Comparison of ENCODE assay signal across 19 cellular contexts in genomic region chr3:123153124-123153523, GRCh38. TPM values are rescaled to one million over a fixed set of nuclear protein-coding genes. Genes with fewer than 3 reads are reported as not detected.
DNase-seq lines count a peak whose midpoint lies in the region; ATAC-seq, FAIRE-seq and TF ChIP-seq lines count a peak whose summit lies in the region.
"Had no signal": no experiment of that assay in that cellular context is flagged by ENCODE, and none has a peak within 500 bp of the region (broad histone marks: within the 10 kb centered on the region; RNA-seq: fewer than 3 reads in every experiment).

No MANE protein-coding gene starts in this region.

- H3K36me3 ChIP-seq in H7 (replicated peaks; ENCODE audit: control insufficient read depth, insufficient read depth, low read length) (peaks cover 18% of the 10 kb centered on the region), small intestine (ENCODE audit: control insufficient read depth in 2 of 2, insufficient read depth in 2 of 2, low read length in 2 of 2) (peaks cover 3 to 11% of the 10 kb centered on the region in 2 donors), mucosa of descending colon (ENCODE audit: low read depth) (no peaks in the 10 kb centered on the region)

- WGBS in small intestine, 3 donors: 85 to 95% (median 91%) methylated on average over 2 of the region's 2 CpGs

- H3K4me1 Mint-ChIP-seq in naive B cell: peaks cover 24 to 30% (median 29%) of the 10 kb centered on the region in 3 donors
- H3K4me1 Mint-ChIP-seq: activated CD4-positive, alpha-beta memory T cell treated with anti-CD3 and anti-CD28 coated beads, Interleukin-2, amount 10 ng/mL, durations not matched to agents 7 days and 5 days had no signal

- H3K4me3 ChIP-seq in H7 (ENCODE audit: insufficient read depth, low read depth, low read length) (no peak overlapping the region), small intestine (ENCODE audit: low read depth in 1 of 2, low read length in 2 of 2) (no peak overlapping the region), mucosa of descending colon (no peak overlapping the region)
- H3K4me3 ChIP-seq: adrenal gland had no signal

- H3K27me3 ChIP-seq in H7 (ENCODE audit: control insufficient read depth, insufficient read depth, low read length): no peaks in the 10 kb centered on the region
- no peaks in the 10 kb centered on the region for H3K27me3 ChIP-seq in small intestine (ENCODE audit: control insufficient read depth in 2 of 2, insufficient read depth in 2 of 2, low read length in 2 of 2)
- H3K27me3 ChIP-seq: adrenal gland had no signal

- H3K9me3 ChIP-seq in small intestine (ENCODE audit: control insufficient read depth, low read depth) (no peaks in the 10 kb centered on the region), mucosa of descending colon (no peaks in the 10 kb centered on the region)
- H3K9me3 ChIP-seq: adrenal gland had no signal

- no peak overlapping the region for H3K4me3 Mint-ChIP-seq in naive B cell
- H3K4me3 Mint-ChIP-seq: activated CD4-positive, alpha-beta memory T cell treated with anti-CD3 and anti-CD28 coated beads, Interleukin-2, amount 10 ng/mL, durations not matched to agents 7 days and 5 days; activated T-helper 1 cell treated with anti-CD3 and anti-CD28 coated beads, Interleukin-12 subunit alpha, Interleukin-12 subunit beta, Interleukin-2, Interleukin-4 antibody, amounts not matched to agents 30 ng/mL and 10 ng/mL and 1 ng/mL, durations not matched to agents 14 hours and 24 hours and 36 hours had no signal

- peak; percentile 35 for DNase-seq in GM10248 (ENCODE audit: extremely low spot score)
- peak; percentile 27 for DNase-seq in H7
- peak; percentile 53 for DNase-seq in SK-N-DZ (ENCODE audit: low spot score)
- peak; percentile 19 for DNase-seq in naive B cell
- DNase-seq in hippocampal formation (lab: John Stamatoyannopoulos, UW): no peak
- no peak for DNase-seq in small intestine
- DNase-seq in mucosa of descending colon: no peak
- DNase-seq in T-helper 9 cell: no peak
- DNase-seq: activated CD4-positive, alpha-beta memory T cell treated with anti-CD3 and anti-CD28 coated beads, Interleukin-2, amount 10 ng/mL, durations not matched to agents 7 days and 5 days; central memory CD4-positive, alpha-beta T cell; DMS153; foreskin fibroblast; HCEC 1CT; NCI-H2171 treated with DMSO at 0.1 percent for 48 hours; right cardiac atrium; SIG-M5 had no signal

- POLR2A ChIA-PET in GM10248 (lab: Yijun Ruan, JAX): no interaction called here

- TF ChIP-seq CTCF in GM10248 (IDR thresholded peaks at IDR 0.05; ENCODE audit: control extremely low read depth, extremely low read depth, low read depth, missing control alignments): no peak
- no peak for TF ChIP-seq CTCF in mucosa of descending colon (IDR thresholded peaks at IDR 0.05)

- no peak overlapping the region for H3K27ac ChIP-seq in small intestine (ENCODE audit: low read depth in 1 of 2, low read length in 1 of 2)
- H3K27ac ChIP-seq: HL-60 had no signal

- no peaks in the 10 kb centered on the region for H3K27me3 Mint-ChIP-seq in naive B cell
- H3K27me3 Mint-ChIP-seq: activated CD4-positive, alpha-beta memory T cell treated with anti-CD3 and anti-CD28 coated beads, Interleukin-2, amount 10 ng/mL, durations not matched to agents 7 days and 5 days had no signal

- intact Hi-C loops in mucosa of descending colon (cut with DNase I, micrococcal nuclease): no loop called here

- peaks cover 0 to 11% of the 10 kb centered on the region in 2 donors for H3K36me3 Mint-ChIP-seq in naive B cell

- ATAC-seq in naive B cell (ENCODE audit: low read depth in 2 of 2): peak; percentile 59 to 89
- ATAC-seq in mucosa of descending colon: no peak

- no peak for FAIRE-seq in small intestine (lab: Jason Lieb, UNC)

- H3K27ac Mint-ChIP-seq in naive B cell: peak overlapping the region in 3 of 6 donors; percentile 69 to 83 (median 76)

- CTCF ChIA-PET in GM10248 (lab: Yijun Ruan, JAX): interaction anchor here (1.0 kb wide), 1 partner anchor 26 kb away, joined by 3 read pairs; no protein-coding TSS in a partner anchor

- no peaks in the 10 kb centered on the region for H3K4me1 ChIP-seq in small intestine (ENCODE audit: control insufficient read depth in 2 of 2, insufficient read depth in 1 of 2, low read depth in 1 of 2, low read length in 1 of 2)
- peaks cover 3% of the 10 kb centered on the region for H3K4me1 ChIP-seq in mucosa of descending colon (ENCODE audit: low read depth)

- H3K9me3 Mint-ChIP-seq in naive B cell: peaks cover 0 to 9% (median 3%) of the 10 kb centered on the region in 7 donors

RNA-seq across cellular contexts. Expression of gene SEC22A, which starts 48.6 kb away (rescaled TPM):
- total RNA-seq in H7 (2014; rRNA removed; shearing (Covaris generic)): 21.5 and 23.5 TPM in 2 replicates
- polyA plus RNA-seq in SK-N-DZ (2014; cell fraction: cytosol; rRNA removed): 35.1 and 36.5 TPM in 2 replicates
- 18.7 and 25.2 TPM in 2 replicates for polyA plus RNA-seq in SK-N-DZ (2014; cell fraction: nucleus; rRNA removed)
- polyA plus RNA-seq in naive B cell (ENCODE audit: low read depth in 6 of 6): 10 to 100 TPM; 12.5 to 17.0 (median 13.6) TPM
- 10 to 100 TPM in 1 of 3 donors, 1 to 10 TPM in 2; 4.6 to 11.7 (median 4.9) TPM for polyA plus RNA-seq in small intestine
- total RNA-seq in mucosa of descending colon: 10 to 100 TPM; 11.7 to 13.7 (median 11.8) TPM

Comparison
In these comparisons a context has a peak if more than half of its experiments do, and no peak if none do; other contexts are left out.
1. DNase-seq: peak in GM10248 (single experiment), H7 (single experiment), SK-N-DZ (single experiment) and naive B cell (single experiment); none in hippocampal formation (0 of 2), small intestine (single experiment), mucosa of descending colon (0 of 3) and T-helper 9 cell (single experiment).